ENCODE assay signal across 2 cellular contexts in the genomic region with DNA sequence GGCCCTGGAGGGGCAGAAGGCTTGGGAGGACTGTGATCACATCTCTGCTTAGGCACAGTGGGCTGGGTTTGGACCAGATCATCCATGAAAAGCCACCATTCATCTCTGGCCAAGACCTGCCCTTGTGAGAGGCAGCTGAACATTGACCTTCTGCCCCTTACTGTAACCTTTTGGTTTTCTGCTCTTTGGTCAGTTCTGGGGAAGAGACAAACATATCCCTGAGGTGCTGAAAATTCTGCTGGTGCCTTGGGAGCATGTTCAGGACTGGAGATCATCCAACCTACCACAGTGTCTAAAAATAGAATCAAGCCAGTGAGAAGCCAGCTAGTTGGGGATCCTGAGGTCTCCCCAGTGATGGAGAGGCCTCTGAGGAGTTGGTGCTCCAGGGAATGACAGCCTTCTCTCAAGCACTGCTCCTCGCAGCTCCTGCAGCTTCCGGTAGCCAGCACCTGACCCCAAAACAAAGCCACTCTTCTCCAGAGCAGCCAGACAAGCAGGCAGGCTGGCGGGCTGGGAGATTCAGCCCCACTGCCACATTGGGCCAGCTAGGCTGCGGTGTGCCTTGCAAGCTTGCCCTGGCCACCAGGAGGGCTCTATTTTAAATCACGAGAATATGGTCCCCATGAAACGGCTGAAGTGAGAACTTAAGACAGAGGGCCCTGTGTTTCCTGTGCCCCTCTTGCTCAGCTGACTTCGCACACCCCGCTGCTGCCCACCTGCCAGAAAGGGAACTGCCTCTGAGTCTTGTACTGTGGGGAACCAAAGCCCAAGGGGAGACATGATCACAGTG.
TF ChIP-seq lines count a peak whose summit lies in the region.

No MANE protein-coding gene starts in this region.

TF ChIP-seq in GM23338, 12 proteins besides CTCF, POLR2A, EP300 and RAD21:
- TF ChIP-seq EZH2phosphoT487 (IDR thresholded peaks at IDR 0.05; ENCODE audit: unreplicated experiment): no peak

TF ChIP-seq in WTC11, 78 proteins besides CTCF, POLR2A, EP300 and RAD21:
- TF ChIP-seq, protein P1, sequence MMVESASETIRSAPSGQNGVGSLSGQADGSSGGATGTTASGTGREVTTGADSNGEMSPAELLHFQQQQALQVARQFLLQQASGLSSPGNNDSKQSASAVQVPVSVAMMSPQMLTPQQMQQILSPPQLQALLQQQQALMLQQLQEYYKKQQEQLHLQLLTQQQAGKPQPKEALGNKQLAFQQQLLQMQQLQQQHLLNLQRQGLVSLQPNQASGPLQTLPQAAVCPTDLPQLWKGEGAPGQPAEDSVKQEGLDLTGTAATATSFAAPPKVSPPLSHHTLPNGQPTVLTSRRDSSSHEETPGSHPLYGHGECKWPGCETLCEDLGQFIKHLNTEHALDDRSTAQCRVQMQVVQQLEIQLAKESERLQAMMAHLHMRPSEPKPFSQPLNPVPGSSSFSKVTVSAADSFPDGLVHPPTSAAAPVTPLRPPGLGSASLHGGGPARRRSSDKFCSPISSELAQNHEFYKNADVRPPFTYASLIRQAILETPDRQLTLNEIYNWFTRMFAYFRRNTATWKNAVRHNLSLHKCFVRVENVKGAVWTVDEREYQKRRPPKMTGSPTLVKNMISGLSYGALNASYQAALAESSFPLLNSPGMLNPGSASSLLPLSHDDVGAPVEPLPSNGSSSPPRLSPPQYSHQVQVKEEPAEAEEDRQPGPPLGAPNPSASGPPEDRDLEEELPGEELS (CRISPR knock-in tag; IDR thresholded peaks at IDR 0.05): no peak
- TF ChIP-seq, protein P2, sequence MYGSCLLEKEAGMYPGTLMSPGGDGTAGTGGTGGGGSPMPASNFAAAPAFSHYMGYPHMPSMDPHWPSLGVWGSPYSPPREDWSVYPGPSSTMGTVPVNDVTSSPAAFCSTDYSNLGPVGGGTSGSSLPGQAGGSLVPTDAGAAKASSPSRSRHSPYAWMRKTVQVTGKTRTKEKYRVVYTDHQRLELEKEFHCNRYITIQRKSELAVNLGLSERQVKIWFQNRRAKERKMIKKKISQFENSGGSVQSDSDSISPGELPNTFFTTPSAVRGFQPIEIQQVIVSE (CRISPR knock-in tag; IDR thresholded peaks at IDR 0.05; ENCODE audit: borderline replicate concordance): no peak
- no peak for TF ChIP-seq ESRRA (CRISPR knock-in tag; IDR thresholded peaks at IDR 0.05; ENCODE audit: borderline replicate concordance)
- TF ChIP-seq SMAD4 (CRISPR knock-in tag; IDR thresholded peaks at IDR 0.05): no peak
- no peak for TF ChIP-seq EMX1 (CRISPR knock-in tag; IDR thresholded peaks at IDR 0.05)
- TF ChIP-seq, protein P3, sequence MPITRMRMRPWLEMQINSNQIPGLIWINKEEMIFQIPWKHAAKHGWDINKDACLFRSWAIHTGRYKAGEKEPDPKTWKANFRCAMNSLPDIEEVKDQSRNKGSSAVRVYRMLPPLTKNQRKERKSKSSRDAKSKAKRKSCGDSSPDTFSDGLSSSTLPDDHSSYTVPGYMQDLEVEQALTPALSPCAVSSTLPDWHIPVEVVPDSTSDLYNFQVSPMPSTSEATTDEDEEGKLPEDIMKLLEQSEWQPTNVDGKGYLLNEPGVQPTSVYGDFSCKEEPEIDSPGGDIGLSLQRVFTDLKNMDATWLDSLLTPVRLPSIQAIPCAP (CRISPR knock-in tag; IDR thresholded peaks at IDR 0.05): no peak
- TF ChIP-seq, protein P4, sequence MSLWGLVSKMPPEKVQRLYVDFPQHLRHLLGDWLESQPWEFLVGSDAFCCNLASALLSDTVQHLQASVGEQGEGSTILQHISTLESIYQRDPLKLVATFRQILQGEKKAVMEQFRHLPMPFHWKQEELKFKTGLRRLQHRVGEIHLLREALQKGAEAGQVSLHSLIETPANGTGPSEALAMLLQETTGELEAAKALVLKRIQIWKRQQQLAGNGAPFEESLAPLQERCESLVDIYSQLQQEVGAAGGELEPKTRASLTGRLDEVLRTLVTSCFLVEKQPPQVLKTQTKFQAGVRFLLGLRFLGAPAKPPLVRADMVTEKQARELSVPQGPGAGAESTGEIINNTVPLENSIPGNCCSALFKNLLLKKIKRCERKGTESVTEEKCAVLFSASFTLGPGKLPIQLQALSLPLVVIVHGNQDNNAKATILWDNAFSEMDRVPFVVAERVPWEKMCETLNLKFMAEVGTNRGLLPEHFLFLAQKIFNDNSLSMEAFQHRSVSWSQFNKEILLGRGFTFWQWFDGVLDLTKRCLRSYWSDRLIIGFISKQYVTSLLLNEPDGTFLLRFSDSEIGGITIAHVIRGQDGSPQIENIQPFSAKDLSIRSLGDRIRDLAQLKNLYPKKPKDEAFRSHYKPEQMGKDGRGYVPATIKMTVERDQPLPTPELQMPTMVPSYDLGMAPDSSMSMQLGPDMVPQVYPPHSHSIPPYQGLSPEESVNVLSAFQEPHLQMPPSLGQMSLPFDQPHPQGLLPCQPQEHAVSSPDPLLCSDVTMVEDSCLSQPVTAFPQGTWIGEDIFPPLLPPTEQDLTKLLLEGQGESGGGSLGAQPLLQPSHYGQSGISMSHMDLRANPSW (CRISPR knock-in tag; conservative IDR thresholded peaks at IDR 0.05; ENCODE audit: low read depth): no peak
- TF ChIP-seq, protein P5, sequence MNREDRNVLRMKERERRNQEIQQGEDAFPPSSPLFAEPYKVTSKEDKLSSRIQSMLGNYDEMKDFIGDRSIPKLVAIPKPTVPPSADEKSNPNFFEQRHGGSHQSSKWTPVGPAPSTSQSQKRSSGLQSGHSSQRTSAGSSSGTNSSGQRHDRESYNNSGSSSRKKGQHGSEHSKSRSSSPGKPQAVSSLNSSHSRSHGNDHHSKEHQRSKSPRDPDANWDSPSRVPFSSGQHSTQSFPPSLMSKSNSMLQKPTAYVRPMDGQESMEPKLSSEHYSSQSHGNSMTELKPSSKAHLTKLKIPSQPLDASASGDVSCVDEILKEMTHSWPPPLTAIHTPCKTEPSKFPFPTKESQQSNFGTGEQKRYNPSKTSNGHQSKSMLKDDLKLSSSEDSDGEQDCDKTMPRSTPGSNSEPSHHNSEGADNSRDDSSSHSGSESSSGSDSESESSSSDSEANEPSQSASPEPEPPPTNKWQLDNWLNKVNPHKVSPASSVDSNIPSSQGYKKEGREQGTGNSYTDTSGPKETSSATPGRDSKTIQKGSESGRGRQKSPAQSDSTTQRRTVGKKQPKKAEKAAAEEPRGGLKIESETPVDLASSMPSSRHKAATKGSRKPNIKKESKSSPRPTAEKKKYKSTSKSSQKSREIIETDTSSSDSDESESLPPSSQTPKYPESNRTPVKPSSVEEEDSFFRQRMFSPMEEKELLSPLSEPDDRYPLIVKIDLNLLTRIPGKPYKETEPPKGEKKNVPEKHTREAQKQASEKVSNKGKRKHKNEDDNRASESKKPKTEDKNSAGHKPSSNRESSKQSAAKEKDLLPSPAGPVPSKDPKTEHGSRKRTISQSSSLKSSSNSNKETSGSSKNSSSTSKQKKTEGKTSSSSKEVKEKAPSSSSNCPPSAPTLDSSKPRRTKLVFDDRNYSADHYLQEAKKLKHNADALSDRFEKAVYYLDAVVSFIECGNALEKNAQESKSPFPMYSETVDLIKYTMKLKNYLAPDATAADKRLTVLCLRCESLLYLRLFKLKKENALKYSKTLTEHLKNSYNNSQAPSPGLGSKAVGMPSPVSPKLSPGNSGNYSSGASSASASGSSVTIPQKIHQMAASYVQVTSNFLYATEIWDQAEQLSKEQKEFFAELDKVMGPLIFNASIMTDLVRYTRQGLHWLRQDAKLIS (CRISPR knock-in tag; IDR thresholded peaks at IDR 0.05; ENCODE audit: borderline replicate concordance): no peak
